1 cellular context compared by ENCODE assay signal in genomic region chr3:125302932-125303331, GRCh38.
TF ChIP-seq lines count a peak whose summit lies in the region.

No MANE protein-coding gene starts in this region.

TF ChIP-seq in WTC11, 78 proteins besides CTCF, POLR2A, EP300 and RAD21 (continued from another document):
- no peak for TF ChIP-seq ATF6 (CRISPR knock-in tag; IDR thresholded peaks at IDR 0.05)
- TF ChIP-seq, protein P1, sequence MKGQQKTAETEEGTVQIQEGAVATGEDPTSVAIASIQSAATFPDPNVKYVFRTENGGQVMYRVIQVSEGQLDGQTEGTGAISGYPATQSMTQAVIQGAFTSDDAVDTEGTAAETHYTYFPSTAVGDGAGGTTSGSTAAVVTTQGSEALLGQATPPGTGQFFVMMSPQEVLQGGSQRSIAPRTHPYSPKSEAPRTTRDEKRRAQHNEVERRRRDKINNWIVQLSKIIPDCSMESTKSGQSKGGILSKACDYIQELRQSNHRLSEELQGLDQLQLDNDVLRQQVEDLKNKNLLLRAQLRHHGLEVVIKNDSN (CRISPR knock-in tag; IDR thresholded peaks at IDR 0.05), result no peak
- TF ChIP-seq PREB (CRISPR knock-in tag; IDR thresholded peaks at IDR 0.05; ENCODE audit: borderline replicate concordance), result no peak
- TF ChIP-seq E2F4 (CRISPR knock-in tag; IDR thresholded peaks at IDR 0.05; ENCODE audit: borderline replicate concordance, low read depth), result no peak
- TF ChIP-seq ZNF425 (CRISPR knock-in tag; conservative IDR thresholded peaks at IDR 0.05), result no peak
